In genomic region chr10:28912017-28912783, GRCh38 we compare ENCODE assay signal across 1 cellular context.
TF ChIP-seq lines count a peak whose summit lies in the region.

No MANE protein-coding gene starts in this region.

TF ChIP-seq in HEK293, 187 proteins besides CTCF, POLR2A, EP300 and RAD21 (continued from another document):
- TF ChIP-seq ZBTB10 (tag by site-specific recombination; IDR thresholded peaks at IDR 0.05) (no peak), ZNF596 (tag by site-specific recombination; IDR thresholded peaks at IDR 0.05) (no peak), ZNF658 (tag by site-specific recombination; IDR thresholded peaks at IDR 0.05) (no peak)
